In the genomic region with DNA sequence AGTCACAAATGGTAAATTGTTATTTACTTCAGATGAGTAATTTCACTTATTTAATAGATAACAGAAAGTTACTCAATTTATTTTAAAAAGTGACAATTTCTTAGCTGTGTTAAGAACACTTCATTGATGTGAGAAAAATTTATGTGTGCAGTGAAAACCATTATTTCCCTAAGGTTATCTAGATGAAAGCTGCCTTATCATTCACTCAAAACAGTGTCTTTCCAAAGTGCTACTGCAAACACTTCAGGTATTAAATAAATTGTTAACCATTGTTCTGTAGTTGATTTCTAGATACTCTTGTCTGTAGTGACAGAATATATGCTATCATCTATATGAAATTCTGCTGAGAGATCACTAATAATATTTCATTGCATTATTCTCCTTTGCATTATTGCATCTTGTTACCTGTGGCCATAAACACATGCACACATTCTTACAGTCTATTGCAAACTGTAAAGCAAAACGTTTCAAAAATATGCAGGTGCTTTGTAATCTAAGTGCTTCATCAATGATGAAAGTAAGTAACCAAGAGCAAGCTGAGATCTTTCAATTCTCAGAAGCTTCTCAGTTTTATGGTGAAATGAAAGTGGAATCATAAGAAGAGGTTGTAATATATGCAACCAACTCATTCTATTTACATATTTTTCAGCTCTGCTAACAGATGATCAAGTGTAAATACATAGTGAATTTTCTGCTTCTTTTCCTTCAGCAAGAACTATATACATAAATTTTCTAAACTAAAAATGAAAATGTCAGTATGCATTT, we compare ENCODE assay signal across 36 cellular contexts. TPM values are rescaled to one million over a fixed set of nuclear protein-coding genes. Genes with fewer than 3 reads are reported as not detected.
"Had no signal": no experiment of that assay in that cellular context is flagged by ENCODE, and none has a peak within 500 bp of the region (broad histone marks: within the 10 kb centered on the region; RNA-seq: fewer than 3 reads in every experiment).

No MANE protein-coding gene starts in this region.

- H3K9me3 ChIP-seq: body of pancreas, breast epithelium, colonic mucosa had no signal

- H3K36me3 ChIP-seq: brain microvascular endothelial cell, breast epithelium, colonic mucosa had no signal

- H3K4me1 ChIP-seq: body of pancreas, breast epithelium, colonic mucosa had no signal

- H3K4me3 ChIP-seq: body of pancreas, breast epithelium, colonic mucosa had no signal

- DNase-seq: activated B cell treated with CpG ODN at 0.5 μM for 24 hours; activated CD4-positive, alpha-beta memory T cell treated with anti-CD3 and anti-CD28 coated beads for 36 hours; activated CD4-positive, alpha-beta T cell treated with anti-CD3 and anti-CD28 coated beads for 4 hours; activated CD4-positive, alpha-beta T cell treated with anti-CD3 and anti-CD28 coated beads, Interleukin-2, amount 10 ng/mL, durations not matched to agents 24 days and 14 days; activated CD4-positive, alpha-beta T cell treated with anti-CD3 and anti-CD28 coated beads, Interleukin-2, amount 50 U/mL, for 1 hour; activated CD4-positive, alpha-beta T cell treated with anti-CD3 and anti-CD28 coated beads, Interleukin-2, amount 50 U/mL, for 4 hours; activated CD4-positive, CD25-positive, alpha-beta regulatory T cell treated with anti-CD3 and anti-CD28 coated beads, Interleukin-2, amount 50 U/mL, for 72 hours; activated CD8-positive, alpha-beta memory T cell treated with anti-CD3 and anti-CD28 coated beads, Interleukin-2, amount 50 U/mL, for 4 hours; activated CD8-positive, alpha-beta T cell treated with anti-CD3 and anti-CD28 coated beads for 36 hours; activated effector memory CD4-positive, alpha-beta T cell treated with anti-CD3 and anti-CD28 coated beads, Interleukin-2, amount 50 U/mL, for 16 hours; activated gamma-delta T cell treated with Interleukin-2 at 50 U/mL for 16 hours; activated naive CD4-positive, alpha-beta T cell treated with anti-CD3 and anti-CD28 coated beads, Interleukin-2, amount 10 ng/mL, durations not matched to agents 7 days and 5 days; activated naive CD4-positive, alpha-beta T cell treated with Interleukin-2 at 50 U/mL for 16 hours; activated naive CD8-positive, alpha-beta T cell treated with anti-CD3 and anti-CD28 coated beads, Interleukin-2, amount 10 ng/mL, durations not matched to agents 7 days and 5 days; activated naive CD8-positive, alpha-beta T cell treated with anti-CD3 and anti-CD28 coated beads, Interleukin-2, amount 50 U/mL, for 24 hours; activated T-cell treated with anti-CD3 and anti-CD28 coated beads for 4 hours; activated T-cell treated with anti-CD3 and anti-CD28 coated beads, Interleukin-2, amount 50 U/mL, for 1 hour; activated T-cell treated with anti-CD3 and anti-CD28 coated beads, Interleukin-2, amount 50 U/mL, for 4 hours; activated T-cell treated with anti-CD3 and anti-CD28 coated beads, Interleukin-2, amount 50 U/mL, for 72 hours; aorta; body of pancreas; brain microvascular endothelial cell; cerebellar nuclear complex; colonic mucosa; T-helper 2 cell; T-helper 9 cell had no signal

- H3K27me3 ChIP-seq: body of pancreas, brain microvascular endothelial cell, breast epithelium, colonic mucosa had no signal

- H3K27ac ChIP-seq: body of pancreas, brain microvascular endothelial cell, breast epithelium, colonic mucosa, VCaP had no signal

- FAIRE-seq: astrocyte, TTC549 had no signal

RNA-seq across cellular contexts. Expression of gene PRDM9, which starts 33.3 kb away (rescaled TPM):
- total RNA-seq: activated B cell treated with CpG ODN at 0.5 μM for 24 hours; activated CD4-positive, alpha-beta memory T cell treated with anti-CD3 and anti-CD28 coated beads for 36 hours; activated CD4-positive, alpha-beta T cell treated with anti-CD3 and anti-CD28 coated beads, Interleukin-2, amount 10 ng/mL, durations not matched to agents 24 days and 14 days; activated CD8-positive, alpha-beta memory T cell treated with anti-CD3 and anti-CD28 coated beads for 36 hours; activated CD8-positive, alpha-beta T cell treated with anti-CD3 and anti-CD28 coated beads for 36 hours; activated naive CD8-positive, alpha-beta T cell treated with anti-CD3 and anti-CD28 coated beads, Interleukin-2, amount 10 ng/mL, durations not matched to agents 7 days and 5 days; activated T-cell treated with anti-CD3 and anti-CD28 coated beads, Interleukin-2, amount 50 U/mL, for 4 hours; activated T-cell treated with anti-CD3 and anti-CD28 coated beads, Interleukin-2, amount 50 U/mL, for 72 hours; activated T-helper 1 cell treated with anti-CD3 and anti-CD28 coated beads, Interleukin-12 subunit alpha, Interleukin-12 subunit beta, Interleukin-2, Interleukin-4 antibody, amounts not matched to agents 30 ng/mL and 10 ng/mL and 1 ng/mL, durations not matched to agents 14 hours and 24 hours and 36 hours; activated T-helper 17 cell treated with anti-CD3 and anti-CD28 coated beads, Interleukin-2, amount 50 U/mL, for 72 hours; aorta; astrocyte; body of pancreas; breast epithelium; cardiac septum; chondrocyte; colonic mucosa had no signal
- polyA plus RNA-seq: adipose tissue had no signal
